8 cellular contexts compared by ENCODE assay signal in genomic region chr1:155083865-155084721, GRCh38. TPM values are rescaled to one million over a fixed set of nuclear protein-coding genes. Genes with fewer than 3 reads are reported as not detected.
DNase-seq lines count a peak whose midpoint lies in the region; ATAC-seq and TF ChIP-seq lines count a peak whose summit lies in the region.

No MANE protein-coding gene starts in this region.

- H3K4me3 ChIP-seq in NB4 (ENCODE audit: low read depth, low read length) (no peak overlapping the region), iPS-11a (ENCODE audit: low read depth, low read length) (peak overlapping the region; percentile 85)

- H3K36me3 Mint-ChIP-seq in activated naive CD4-positive, alpha-beta T cell treated with anti-CD3 and anti-CD28 coated beads, Interleukin-2, amount 50 U/mL, for 24 hours: no peaks in the 10 kb centered on the region
- no peaks in the 10 kb centered on the region for H3K36me3 Mint-ChIP-seq in stimulated activated naive CD8-positive, alpha-beta T cell treated with anti-CD3 and anti-CD28 coated beads, Interleukin-15, Interleukin-2, amounts not matched to agents 100 ng/mL and 50 ng/mL, for 24 hours (ENCODE audit: low read depth)

- POLR2A ChIA-PET in GM10248 (lab: Yijun Ruan, JAX): no interaction called here

- TF ChIP-seq POLR2A in NB4 (IDR thresholded peaks at IDR 0.05; ENCODE audit: extremely low read depth, insufficient read length): no peak

- peak overlapping the region; percentile 23 for H3K27ac Mint-ChIP-seq in activated naive CD4-positive, alpha-beta T cell treated with anti-CD3 and anti-CD28 coated beads, Interleukin-2, amount 50 U/mL, for 24 hours
- H3K27ac Mint-ChIP-seq in stimulated activated naive CD8-positive, alpha-beta T cell treated with anti-CD3 and anti-CD28 coated beads, Interleukin-15, Interleukin-2, amounts not matched to agents 100 ng/mL and 50 ng/mL, for 24 hours: peak overlapping the region; percentile 40

- ATAC-seq in GM19035 (IDR thresholded peaks at IDR 0.05; ENCODE audit: unreplicated experiment): no peak

- H3K4me3 Mint-ChIP-seq in activated naive CD4-positive, alpha-beta T cell treated with anti-CD3 and anti-CD28 coated beads, Interleukin-2, amount 50 U/mL, for 24 hours: peak overlapping the region; percentile 88
- peak overlapping the region; percentile 94 for H3K4me3 Mint-ChIP-seq in stimulated activated naive CD8-positive, alpha-beta T cell treated with anti-CD3 and anti-CD28 coated beads, Interleukin-15, Interleukin-2, amounts not matched to agents 100 ng/mL and 50 ng/mL, for 24 hours

- H3K4me1 Mint-ChIP-seq in activated naive CD4-positive, alpha-beta T cell treated with anti-CD3 and anti-CD28 coated beads, Interleukin-2, amount 50 U/mL, for 24 hours: peaks cover 51% of the 10 kb centered on the region
- peaks cover 50% of the 10 kb centered on the region for H3K4me1 Mint-ChIP-seq in stimulated activated naive CD8-positive, alpha-beta T cell treated with anti-CD3 and anti-CD28 coated beads, Interleukin-15, Interleukin-2, amounts not matched to agents 100 ng/mL and 50 ng/mL, for 24 hours (ENCODE audit: low read depth)

- DNase-seq in Ammon's horn (ENCODE audit: low spot score) (peak; percentile 66), GM10248 (ENCODE audit: extremely low spot score) (no peak), NB4 (ENCODE audit: low read depth) (peak; percentile 54), ureter (ENCODE audit: low spot score) (no peak)

- CTCF ChIA-PET in GM10248 (lab: Yijun Ruan, JAX): interaction anchor here (1.0 to 5.1 kb wide), 26 partner anchors 9 to 605 kb away, joined by 3 to 169 read pairs (median 8); partner anchors contain the start of genes ADAM15, DPM3, EFNA4 and KRTCAP2

- H3K27me3 Mint-ChIP-seq in activated naive CD4-positive, alpha-beta T cell treated with anti-CD3 and anti-CD28 coated beads, Interleukin-2, amount 50 U/mL, for 24 hours: peaks cover 24% of the 10 kb centered on the region
- peaks cover 43% of the 10 kb centered on the region for H3K27me3 Mint-ChIP-seq in stimulated activated naive CD8-positive, alpha-beta T cell treated with anti-CD3 and anti-CD28 coated beads, Interleukin-15, Interleukin-2, amounts not matched to agents 100 ng/mL and 50 ng/mL, for 24 hours

- no peaks in the 10 kb centered on the region for H3K9me3 Mint-ChIP-seq in activated naive CD4-positive, alpha-beta T cell treated with anti-CD3 and anti-CD28 coated beads, Interleukin-2, amount 50 U/mL, for 24 hours
- H3K9me3 Mint-ChIP-seq in stimulated activated naive CD8-positive, alpha-beta T cell treated with anti-CD3 and anti-CD28 coated beads, Interleukin-15, Interleukin-2, amounts not matched to agents 100 ng/mL and 50 ng/mL, for 24 hours: no peaks in the 10 kb centered on the region

- TF ChIP-seq CTCF in GM10248 (IDR thresholded peaks at IDR 0.05; ENCODE audit: control extremely low read depth, extremely low read depth, low read depth, missing control alignments) (peak; percentile 41), NB4 (IDR thresholded peaks at IDR 0.05; ENCODE audit: low read depth, low read length) (peak; percentile 24)

RNA-seq across cellular contexts. Expression of gene EFNA3, which starts 5.5 kb away (rescaled TPM):
- total RNA-seq in ureter: 1.1 TPM

RNA-seq across cellular contexts. Expression of gene EFNA4, which starts 20.6 kb away (rescaled TPM):
- 11.2 TPM for total RNA-seq in ureter

RNA-seq across cellular contexts. Expression of gene ADAM15, which starts 33.0 kb away (rescaled TPM):
- total RNA-seq in ureter: 152 TPM

RNA-seq across cellular contexts. Expression of gene EFNA1, which starts 43.6 kb away (rescaled TPM):
- 111 TPM for total RNA-seq in ureter

RNA-seq across cellular contexts. Expression of gene DCST1, which starts 50.5 kb away (rescaled TPM):
- total RNA-seq in ureter: not detected

Comparison
In these comparisons a context has a peak if more than half of its experiments do, and no peak if none do; other contexts are left out.
1. DNase-seq: peak in Ammon's horn (single experiment) and NB4 (single experiment); none in GM10248 (single experiment) and ureter (single experiment).